13 cellular contexts compared by ENCODE assay signal in the genomic region with DNA sequence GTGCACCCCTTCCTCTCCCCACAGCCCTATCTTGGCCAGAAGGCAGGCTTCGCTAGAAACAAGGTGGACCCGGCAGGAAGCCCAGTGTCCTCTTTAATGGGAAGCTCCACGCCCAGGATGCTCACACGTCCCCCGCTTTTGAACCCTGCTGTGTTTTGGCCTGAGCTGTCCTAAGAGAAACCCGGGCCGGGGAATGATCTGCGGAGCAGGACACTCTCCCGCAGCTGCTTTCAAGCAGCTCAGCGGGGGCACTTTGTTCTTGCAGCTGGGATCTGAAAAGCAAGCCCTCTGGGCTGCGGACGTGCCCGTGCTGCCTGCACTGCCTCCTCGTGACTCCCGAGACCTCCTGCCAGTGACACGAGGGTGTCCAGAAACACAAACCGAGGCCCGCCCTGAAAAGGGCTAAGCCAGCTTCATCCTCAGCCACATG. TPM values are rescaled to one million over a fixed set of nuclear protein-coding genes. Genes with fewer than 3 reads are reported as not detected.
DNase-seq lines count a peak whose midpoint lies in the region; ATAC-seq and TF ChIP-seq lines count a peak whose summit lies in the region.
"Had no signal": no experiment of that assay in that cellular context is flagged by ENCODE, and none has a peak within 500 bp of the region (broad histone marks: within the 10 kb centered on the region; RNA-seq: fewer than 3 reads in every experiment).

No MANE protein-coding gene starts in this region.

- H3K27ac ChIP-seq in neural cell (ENCODE audit: low read length) = no peak overlapping the region

- ATAC-seq in activated CD4-positive, CD25-positive, alpha-beta regulatory T cell treated with anti-CD3 and anti-CD28 coated beads, Interleukin-2, amount 50 U/mL, for 24 hours = no peak
- ATAC-seq in HG03565 (IDR thresholded peaks at IDR 0.05; ENCODE audit: unreplicated experiment) = no peak
- ATAC-seq: activated CD4-positive, alpha-beta T cell treated with anti-CD3 and anti-CD28 coated beads for 36 hours had no signal

- no peaks in the 10 kb centered on the region for H3K27me3 ChIP-seq in neural cell (ENCODE audit: insufficient read depth, low read depth, low read length)
- H3K27me3 ChIP-seq: BE2C, transverse colon had no signal

- no peaks in the 10 kb centered on the region for H3K9me2 ChIP-seq in neural cell (ENCODE audit: insufficient read depth, low read length)

- H4K20me1 ChIP-seq in neural cell (ENCODE audit: insufficient read depth) = no peaks in the 10 kb centered on the region

- no peaks in the 10 kb centered on the region for H3K79me2 ChIP-seq in neural cell (replicated peaks; ENCODE audit: insufficient read depth, low read length)

- H3K36me3 ChIP-seq in neural cell (ENCODE audit: insufficient read depth, low read length) = no peaks in the 10 kb centered on the region
- H3K36me3 ChIP-seq: transverse colon had no signal

- TF ChIP-seq CTCF in foreskin fibroblast (IDR thresholded peaks at IDR 0.05; ENCODE audit: low read depth, low read length) (no peak), neural cell (IDR thresholded peaks at IDR 0.05; ENCODE audit: poor library complexity, severe bottlenecking) (no peak)

- no peaks in the 10 kb centered on the region for H3F3A ChIP-seq in neural cell (ENCODE audit: insufficient read depth, low read length, poor library complexity, severe bottlenecking)

- H3K4me2 ChIP-seq in neural cell (ENCODE audit: low read length) = no peak overlapping the region

- peak; percentile 45 for DNase-seq in G401 (ENCODE audit: low spot score)
- peak; percentile 88 for DNase-seq in NCI-H345 treated with DMSO at 0.1 percent for 48 hours (lab: John Stamatoyannopoulos, UW; ENCODE audit: unreplicated experiment)
- DNase-seq in foreskin fibroblast = peak; percentile 48 to 75
- no peak for DNase-seq in activated T-cell treated with anti-CD3 and anti-CD28 coated beads, Interleukin-2, amount 50 U/mL, for 1 hour
- DNase-seq in activated CD4-positive, alpha-beta T cell treated with anti-CD3 and anti-CD28 coated beads for 1 hour = no peak
- DNase-seq: activated CD4-positive, alpha-beta T cell treated with anti-CD3 and anti-CD28 coated beads for 36 hours; BE2C; immature natural killer cell; NCI-H187; transverse colon had no signal

- no peak overlapping the region for H3K9ac ChIP-seq in neural cell (ENCODE audit: low read length)

- TF ChIP-seq EP300 in neural cell (conservative IDR thresholded peaks at IDR 0.05; ENCODE audit: poor library complexity, severe bottlenecking) = no peak

- no peak for TF ChIP-seq RAD21 in neural cell (conservative IDR thresholded peaks at IDR 0.05)

- H3K4me3 ChIP-seq in foreskin fibroblast (ENCODE audit: low read depth in 1 of 2, low read length in 2 of 2) (no peak overlapping the region), neural cell (ENCODE audit: low read length) (no peak overlapping the region)
- H3K4me3 ChIP-seq: transverse colon had no signal

- in situ Hi-C loops in G401 (cut with HindIII; ENCODE audit: low sequenced_read_pairs) = no loop called here

- no peaks in the 10 kb centered on the region for H3K9me3 ChIP-seq in neural cell (ENCODE audit: low read length)
- H3K9me3 ChIP-seq: BE2C, transverse colon had no signal

- peak overlapping the region; percentile 7 for H2AFZ ChIP-seq in neural cell (ENCODE audit: low read depth, low read length)

TF ChIP-seq in neural cell, 6 proteins besides CTCF, POLR2A, EP300 and RAD21:
- TF ChIP-seq TAF1 (IDR thresholded peaks at IDR 0.05; ENCODE audit: low read depth) (no peak), MXI1 (conservative IDR thresholded peaks at IDR 0.05; ENCODE audit: poor library complexity, severe bottlenecking) (no peak), EZH2 (IDR thresholded peaks at IDR 0.05; ENCODE audit: borderline replicate concordance, insufficient read depth, low read length, poor library complexity, severe bottlenecking) (no peak), POLR2AphosphoS5 (IDR thresholded peaks at IDR 0.05) (no peak)
- TF ChIP-seq, protein P1, sequence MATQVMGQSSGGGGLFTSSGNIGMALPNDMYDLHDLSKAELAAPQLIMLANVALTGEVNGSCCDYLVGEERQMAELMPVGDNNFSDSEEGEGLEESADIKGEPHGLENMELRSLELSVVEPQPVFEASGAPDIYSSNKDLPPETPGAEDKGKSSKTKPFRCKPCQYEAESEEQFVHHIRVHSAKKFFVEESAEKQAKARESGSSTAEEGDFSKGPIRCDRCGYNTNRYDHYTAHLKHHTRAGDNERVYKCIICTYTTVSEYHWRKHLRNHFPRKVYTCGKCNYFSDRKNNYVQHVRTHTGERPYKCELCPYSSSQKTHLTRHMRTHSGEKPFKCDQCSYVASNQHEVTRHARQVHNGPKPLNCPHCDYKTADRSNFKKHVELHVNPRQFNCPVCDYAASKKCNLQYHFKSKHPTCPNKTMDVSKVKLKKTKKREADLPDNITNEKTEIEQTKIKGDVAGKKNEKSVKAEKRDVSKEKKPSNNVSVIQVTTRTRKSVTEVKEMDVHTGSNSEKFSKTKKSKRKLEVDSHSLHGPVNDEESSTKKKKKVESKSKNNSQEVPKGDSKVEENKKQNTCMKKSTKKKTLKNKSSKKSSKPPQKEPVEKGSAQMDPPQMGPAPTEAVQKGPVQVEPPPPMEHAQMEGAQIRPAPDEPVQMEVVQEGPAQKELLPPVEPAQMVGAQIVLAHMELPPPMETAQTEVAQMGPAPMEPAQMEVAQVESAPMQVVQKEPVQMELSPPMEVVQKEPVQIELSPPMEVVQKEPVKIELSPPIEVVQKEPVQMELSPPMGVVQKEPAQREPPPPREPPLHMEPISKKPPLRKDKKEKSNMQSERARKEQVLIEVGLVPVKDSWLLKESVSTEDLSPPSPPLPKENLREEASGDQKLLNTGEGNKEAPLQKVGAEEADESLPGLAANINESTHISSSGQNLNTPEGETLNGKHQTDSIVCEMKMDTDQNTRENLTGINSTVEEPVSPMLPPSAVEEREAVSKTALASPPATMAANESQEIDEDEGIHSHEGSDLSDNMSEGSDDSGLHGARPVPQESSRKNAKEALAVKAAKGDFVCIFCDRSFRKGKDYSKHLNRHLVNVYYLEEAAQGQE (IDR thresholded peaks at IDR 0.05; ENCODE audit: borderline replicate concordance) = no peak

RNA-seq across cellular contexts. Expression of a gene that starts 30.0 kb away (rescaled TPM):
- 106 and 107 TPM in 2 replicates for total RNA-seq in G401 (2014; rRNA removed; shearing (Covaris generic))
- 3.7 and 5.8 TPM in 2 replicates for polyA plus RNA-seq in neural cell
- 6.9 and 8.0 TPM in 2 replicates for polyA minus RNA-seq in neural cell

Comparison
In these comparisons a context has a peak if more than half of its experiments do, and no peak if none do; other contexts are left out.
1. DNase-seq: peak in G401 (single experiment), NCI-H345 treated with DMSO at 0.1 percent for 48 hours (single experiment) and foreskin fibroblast (2 of 2); none in activated T-cell treated with anti-CD3 and anti-CD28 coated beads, Interleukin-2, amount 50 U/mL, for 1 hour (single experiment) and activated CD4-positive, alpha-beta T cell treated with anti-CD3 and anti-CD28 coated beads for 1 hour (single experiment).